Comparison of ENCODE assay signal across 8 cellular contexts in genomic region chr17:59513934-59514841, GRCh38. TPM values are rescaled to one million over a fixed set of nuclear protein-coding genes. Genes with fewer than 3 reads are reported as not detected.
DNase-seq lines count a peak whose midpoint lies in the region; ATAC-seq, FAIRE-seq and TF ChIP-seq lines count a peak whose summit lies in the region.

No MANE protein-coding gene starts in this region.

- H3K9me2 ChIP-seq in MM.1S (replicated peaks; ENCODE audit: insufficient read depth, low read length): no peaks in the 10 kb centered on the region

- BruUV-seq in A673 (replicated peaks; lab: Mats Ljungman, UMichigan): no TSS peak

- POLR2A ChIA-PET in A673 (lab: Charles Lee; ENCODE audit: low non-redundant PET): no interaction called here

- TF ChIP-seq CTCF in A673 (conservative IDR thresholded peaks at IDR 0.05; ENCODE audit: low read depth, low read length) (no peak), RWPE2 (IDR thresholded peaks at IDR 0.05; ENCODE audit: poor library complexity, severe bottlenecking) (no peak), retinal pigment epithelial cell (conservative IDR thresholded peaks at IDR 0.05; ENCODE audit: low read depth, low read length) (no peak), GM20000 (IDR thresholded peaks at IDR 0.05; ENCODE audit: extremely low read depth, missing control alignments) (no peak), MM.1S (IDR thresholded peaks at IDR 0.05; ENCODE audit: low read length) (no peak)

- no peaks in the 10 kb centered on the region for H4K20me1 ChIP-seq in MM.1S (ENCODE audit: insufficient read depth, low read length)

- no peaks in the 10 kb centered on the region for H3F3A ChIP-seq in MM.1S (ENCODE audit: insufficient read depth, low read length)

- no peaks in the 10 kb centered on the region for H3K79me2 ChIP-seq in MM.1S (ENCODE audit: low read length)

- no peak for FAIRE-seq in GM19239 (lab: Jason Lieb, UNC)

- H3K27ac ChIP-seq in A673 (ENCODE audit: low read depth, low read length, poor library complexity, severe bottlenecking) (no peak overlapping the region), RWPE2 (ENCODE audit: poor library complexity, severe bottlenecking) (no peak overlapping the region), MM.1S (ENCODE audit: low read length) (no peak overlapping the region)

- no peak overlapping the region for H3K9ac ChIP-seq in MM.1S (ENCODE audit: low read length)

- CTCF ChIA-PET in A673 (lab: Charles Lee): interaction anchor here (1.0 kb wide), 1 partner anchor 8 kb away, joined by 5 read pairs; no protein-coding TSS in a partner anchor

- H3K4me1 ChIP-seq in A673 (ENCODE audit: insufficient read depth, low read length, poor library complexity, severe bottlenecking) (peaks cover 11% of the 10 kb centered on the region), RWPE2 (ENCODE audit: insufficient read depth, poor library complexity, severe bottlenecking) (no peaks in the 10 kb centered on the region), MM.1S (ENCODE audit: low read length) (no peaks in the 10 kb centered on the region)

- H3K4me2 ChIP-seq in MM.1S (ENCODE audit: low read depth, low read length): no peak overlapping the region

- DNase-seq in A673 (ENCODE audit: low spot score) (peak; percentile 97), MV-4-11 (lab: John Stamatoyannopoulos, UW) (peak; percentile 92), RWPE2 (ENCODE audit: low spot score) (peak; percentile 79), foreskin melanocyte (peak; percentile 70), retinal pigment epithelial cell (ENCODE audit: low read depth) (peak; percentile 95), GM20000 (ENCODE audit: low spot score) (no peak), MM.1S (no peak), GM19239 (ENCODE audit: insufficient read length, low spot score) (no peak)

- H3K36me3 ChIP-seq in A673 (ENCODE audit: insufficient read depth, low read length, poor library complexity, severe bottlenecking) (no peaks in the 10 kb centered on the region), RWPE2 (ENCODE audit: low read depth) (no peaks in the 10 kb centered on the region), MM.1S (replicated peaks; ENCODE audit: insufficient read depth, low read length) (no peaks in the 10 kb centered on the region)

- no peak for ATAC-seq in RWPE2 (ENCODE audit: low read depth)

- intact Hi-C loops in A673 (cut with micrococcal nuclease; ENCODE audit: unreplicated experiment): no loop called here

- H3K9me3 ChIP-seq in A673 (ENCODE audit: low read depth, low read length, poor library complexity, severe bottlenecking): no peaks in the 10 kb centered on the region
- no peaks in the 10 kb centered on the region for H3K9me3 ChIP-seq in RWPE2 (ENCODE audit: severe bottlenecking)
- H3K9me3 ChIP-seq in MM.1S (replicated peaks; ENCODE audit: insufficient read depth, low read length): no peaks in the 10 kb centered on the region

- H3K27me3 ChIP-seq in A673 (replicated peaks; ENCODE audit: insufficient read depth, low read depth, low read length, poor library complexity) (no peaks in the 10 kb centered on the region), RWPE2 (ENCODE audit: insufficient read depth, poor library complexity, severe bottlenecking) (no peaks in the 10 kb centered on the region), MM.1S (replicated peaks; ENCODE audit: insufficient read depth, low read length) (no peaks in the 10 kb centered on the region)

- H2AFZ ChIP-seq in MM.1S (ENCODE audit: low read length): no peak overlapping the region

- H3K4me3 ChIP-seq in A673 (ENCODE audit: low read depth, low read length, poor library complexity, severe bottlenecking) (no peak overlapping the region), RWPE2 (ENCODE audit: severe bottlenecking) (no peak overlapping the region), retinal pigment epithelial cell (ENCODE audit: low read length) (no peak overlapping the region), MM.1S (ENCODE audit: low read length) (no peak overlapping the region)

RNA-seq across cellular contexts. Expression of gene DHX40, which starts 51.2 kb away (rescaled TPM):
- 22.9 and 32.1 TPM in 2 replicates for total RNA-seq in A673 (2021)

Comparison
In these comparisons a context has a peak if more than half of its experiments do, and no peak if none do; other contexts are left out.
1. DNase-seq: peak in A673 (single experiment), MV-4-11 (single experiment), RWPE2 (single experiment), foreskin melanocyte (single experiment) and retinal pigment epithelial cell (single experiment); none in GM20000 (single experiment), MM.1S (single experiment) and GM19239 (single experiment).